In genomic region chr21:45822429-45823099, GRCh38 we compare ENCODE assay signal across 28 cellular contexts.
DNase-seq lines count a peak whose midpoint lies in the region; ATAC-seq, FAIRE-seq and TF ChIP-seq lines count a peak whose summit lies in the region.
"Had no signal": no experiment of that assay in that cellular context is flagged by ENCODE, and none has a peak within 500 bp of the region (broad histone marks: within the 10 kb centered on the region; RNA-seq: fewer than 3 reads in every experiment).

No MANE protein-coding gene starts in this region.

- H3K27ac Mint-ChIP-seq in H9: no peak overlapping the region
- H3K27ac Mint-ChIP-seq: activated naive CD4-positive, alpha-beta T cell treated with anti-CD3 and anti-CD28 coated beads, Interleukin-2, amount 10 ng/mL, durations not matched to agents 7 days and 5 days; memory B cell had no signal

- no peak overlapping the region for H2BK20ac ChIP-seq in H9 (ENCODE audit: low read depth, low read length, poor library complexity, severe bottlenecking)

- no peak for ATAC-seq in GM21360 (IDR thresholded peaks at IDR 0.05; ENCODE audit: unreplicated experiment)
- ATAC-seq: T-helper 17 cell had no signal

- H3K4me3 ChIP-seq in BLaER1 (no peak overlapping the region), osteoblast (ENCODE audit: insufficient read depth, low read length) (no peak overlapping the region)
- H3K4me3 ChIP-seq: breast epithelium, Peyer's patch, SK-N-MC, skin epidermis, stomach, tibial artery had no signal

- H2AFZ ChIP-seq in H9 (ENCODE audit: low read length) (no peak overlapping the region), osteoblast (ENCODE audit: low read length) (no peak overlapping the region)

- H3K56ac ChIP-seq in H9 (ENCODE audit: insufficient read length, low read depth, low read length): no peak overlapping the region

- no peaks in the 10 kb centered on the region for H3K36me3 Mint-ChIP-seq in H9 (ENCODE audit: insufficient read depth in 1 of 3, low read depth in 3 of 3)
- H3K36me3 Mint-ChIP-seq: activated naive CD4-positive, alpha-beta T cell treated with anti-CD3 and anti-CD28 coated beads, Interleukin-2, amount 10 ng/mL, durations not matched to agents 7 days and 5 days; memory B cell had no signal

- peaks cover 22 to 31% of the 10 kb centered on the region in 2 experiments for H3K4me1 Mint-ChIP-seq in H9

- no CpG with 5 or more reads among the region's 9 CpGs for WGBS in H9 (ENCODE audit: extremely low coverage, insufficient read length, low lambda C conversion rate)

- H2BK12ac ChIP-seq in H9 (ENCODE audit: insufficient read length, low read depth, low read length): no peak overlapping the region

- H3K23me2 ChIP-seq in H9 (ENCODE audit: insufficient read length, low read depth, low read length, poor library complexity, severe bottlenecking): peaks cover 2% of the 10 kb centered on the region

- 0 out of 2 replicates have a peak, but pooled peaks cover 4% of the 10 kb centered on the region for H3K36me3 ChIP-seq in BLaER1
- H3K36me3 ChIP-seq in osteoblast (ENCODE audit: insufficient read depth, low read length): no peaks in the 10 kb centered on the region
- H3K36me3 ChIP-seq: breast epithelium, Peyer's patch, stomach, tibial artery had no signal

- no peak overlapping the region; the same call in 1 of the 2 replicates for H3K9ac ChIP-seq in BLaER1
- no peak overlapping the region for H3K9ac ChIP-seq in H9 (ENCODE audit: extremely low read depth, insufficient read length, low read length)

- no peak overlapping the region for H4K8ac ChIP-seq in H9 (replicated peaks; ENCODE audit: insufficient read length, low read depth, low read length)

- no peak overlapping the region for H2BK15ac ChIP-seq in H9 (ENCODE audit: low read depth, low read length)

- H2BK120ac ChIP-seq in H9 (ENCODE audit: low read depth, low read length, poor library complexity, severe bottlenecking): no peak overlapping the region

- no peak overlapping the region for H3K18ac ChIP-seq in H9 (ENCODE audit: insufficient read length, low read depth, low read length)

- no peaks in the 10 kb centered on the region for H3K27me3 ChIP-seq in BLaER1
- no peaks in the 10 kb centered on the region for H3K27me3 ChIP-seq in H9 (ENCODE audit: insufficient read depth, low read length)
- H3K27me3 ChIP-seq in osteoblast (ENCODE audit: insufficient read depth, low read length): peaks cover 27% of the 10 kb centered on the region
- H3K27me3 ChIP-seq: Peyer's patch had no signal

- H3K79me2 ChIP-seq in H9 (ENCODE audit: insufficient read depth, low read length) (no peaks in the 10 kb centered on the region), osteoblast (ENCODE audit: insufficient read depth, low read length) (no peaks in the 10 kb centered on the region)

- no peak for TF ChIP-seq CTCF in H9 (conservative IDR thresholded peaks at IDR 0.05)
- no peak for TF ChIP-seq CTCF in osteoblast (IDR thresholded peaks at IDR 0.05; ENCODE audit: extremely low read depth, low read depth, low read length)

- H3K4me1 ChIP-seq in BLaER1: peaks cover 96% of the 10 kb centered on the region
- H3K4me1 ChIP-seq in H9 (ENCODE audit: insufficient read depth, low read length): 0 out of 2 replicates have a peak, but pooled peaks cover 2% of the 10 kb centered on the region
- H3K4me1 ChIP-seq in osteoblast (ENCODE audit: insufficient read depth, low read length): peaks cover 21% of the 10 kb centered on the region
- H3K4me1 ChIP-seq: breast epithelium, Peyer's patch, tibial artery had no signal

- H2AK5ac ChIP-seq in H9 (ENCODE audit: insufficient read length, low read length): no peak overlapping the region

- no peak overlapping the region for H3K4ac ChIP-seq in H9 (ENCODE audit: low read depth, low read length)

- H3K27ac ChIP-seq in BLaER1 (peak overlapping the region; percentile 34; the same call in 1 of the 2 replicates), H9 (ENCODE audit: insufficient read length, low read depth, low read length) (no peak overlapping the region), osteoblast (ENCODE audit: low read depth, low read length) (no peak overlapping the region)
- H3K27ac ChIP-seq: breast epithelium, Peyer's patch, SK-N-MC, skin epidermis, stomach, tibial artery had no signal

- no peak overlapping the region for H3K4me2 ChIP-seq in BLaER1
- no peak overlapping the region for H3K4me2 ChIP-seq in H9 (ENCODE audit: insufficient read depth, insufficient read length, low read length)
- H3K4me2 ChIP-seq in osteoblast (ENCODE audit: insufficient read depth, low read length): no peak overlapping the region

- H3T11ph ChIP-seq in H9 (ENCODE audit: low read length): no peak overlapping the region

- no peak overlapping the region for H3K23ac ChIP-seq in H9 (ENCODE audit: insufficient read length, low read depth, low read length)

- H3K27me3 Mint-ChIP-seq in H9 (ENCODE audit: low read depth): no peaks in the 10 kb centered on the region; the same call in 1 of the 2 replicates
- H3K27me3 Mint-ChIP-seq: activated naive CD4-positive, alpha-beta T cell treated with anti-CD3 and anti-CD28 coated beads, Interleukin-2, amount 10 ng/mL, durations not matched to agents 7 days and 5 days had no signal

- H4K91ac ChIP-seq in H9 (ENCODE audit: insufficient read length, low read depth, low read length): no peak overlapping the region

- no peak for FAIRE-seq in frontal cortex (lab: Jason Lieb, UNC)
- FAIRE-seq: colon, H1 had no signal

- no peak overlapping the region for H3K14ac ChIP-seq in H9 (ENCODE audit: insufficient read depth, low read length)

- DNase-seq in H9 (peak; percentile 74), ecto neural progenitor cell (ENCODE audit: low spot score) (peak; percentile 52), osteoblast (ENCODE audit: insufficient read length, low spot score, missing footprints) (peak; percentile 14), frontal cortex (ENCODE audit: low spot score in 2 of 2) (no peak), epidermal melanocyte (ENCODE audit: insufficient read length, low spot score) (no peak)
- DNase-seq: activated CD4-positive, alpha-beta T cell treated with anti-CD3 and anti-CD28 coated beads for 4 hours; activated naive CD4-positive, alpha-beta T cell treated with anti-CD3 and anti-CD28 coated beads, Interleukin-2, amount 10 ng/mL, durations not matched to agents 7 days and 5 days; amygdala; C1 segment of cervical spinal cord; COR-L47; DMS53; effector CD8-positive, alpha-beta T cell; erythroblast; NCI-H1092 treated with DMSO at 0.1 percent for 48 hours; NCI-H187 treated with DMSO at 0.1 percent for 48 hours; NCI-H526 treated with DMSO at 0.1 percent for 48 hours; Peyer's patch; stomach; T-helper 17 cell had no signal

- no peak overlapping the region for H2BK5ac ChIP-seq in H9 (ENCODE audit: insufficient read length, low read length)

- no peak overlapping the region for H3K4me3 Mint-ChIP-seq in H9
- H3K4me3 Mint-ChIP-seq: activated naive CD4-positive, alpha-beta T cell treated with anti-CD3 and anti-CD28 coated beads, Interleukin-2, amount 10 ng/mL, durations not matched to agents 7 days and 5 days; memory B cell; T-helper 17 cell had no signal

- H3K79me1 ChIP-seq in H9 (ENCODE audit: insufficient read depth, low read depth, low read length, poor library complexity, severe bottlenecking): no peaks in the 10 kb centered on the region

- H3K9me3 Mint-ChIP-seq in H9: no peaks in the 10 kb centered on the region
- H3K9me3 Mint-ChIP-seq: activated naive CD4-positive, alpha-beta T cell treated with anti-CD3 and anti-CD28 coated beads, Interleukin-2, amount 10 ng/mL, durations not matched to agents 7 days and 5 days; memory B cell had no signal

- H3K9me3 ChIP-seq in BLaER1: no peaks in the 10 kb centered on the region
- no peaks in the 10 kb centered on the region for H3K9me3 ChIP-seq in H9 (ENCODE audit: control insufficient read depth, low read depth, low read length)
- no peaks in the 10 kb centered on the region for H3K9me3 ChIP-seq in osteoblast (ENCODE audit: low read depth, low read length)
- H3K9me3 ChIP-seq: breast epithelium, Peyer's patch, stomach, tibial artery had no signal

- H4K20me1 ChIP-seq in BLaER1 (peaks cover 36% of the 10 kb centered on the region), H9 (ENCODE audit: control insufficient read depth, insufficient read depth, insufficient read length) (no peaks in the 10 kb centered on the region), osteoblast (ENCODE audit: insufficient read depth, low read length) (no peaks in the 10 kb centered on the region)

- H4K5ac ChIP-seq in H9 (ENCODE audit: insufficient read length, low read depth, low read length): no peak overlapping the region

Comparison
In these comparisons a context has a peak if more than half of its experiments do, and no peak if none do; other contexts are left out.
1. DNase-seq: peak in H9 (single experiment), ecto neural progenitor cell (single experiment) and osteoblast (single experiment); none in frontal cortex (0 of 2) and epidermal melanocyte (single experiment).